ENCODE assay signal across 21 cellular contexts in genomic region chr12:23847857-23848256, GRCh38.
"Had no signal": no experiment of that assay in that cellular context is flagged by ENCODE, and none has a peak within 500 bp of the region (broad histone marks: within the 10 kb centered on the region; RNA-seq: fewer than 3 reads in every experiment).

No MANE protein-coding gene starts in this region.

- FAIRE-seq: colon, frontal cortex, keratinocyte had no signal

- H3K4me1 ChIP-seq: heart right ventricle, left lung, psoas muscle, tibial artery, upper lobe of left lung, uterus had no signal

- H3K4me1 Mint-ChIP-seq: nephron had no signal

- H3K36me3 ChIP-seq: heart right ventricle, left lung, tibial artery, upper lobe of left lung, uterus had no signal

- H3K4me3 Mint-ChIP-seq: dendritic cell treated with granulocyte-macrophage colony-stimulating factor and Interleukin-4, amounts not matched to agents 40 ng/mL and 50 ng/mL, for 4 days; effector memory CD8-positive, alpha-beta T cell; nephron had no signal

- H3K4me3 ChIP-seq: heart right ventricle, left lung, lung, psoas muscle, tibial artery, upper lobe of left lung, uterus had no signal

- ATAC-seq: effector memory CD8-positive, alpha-beta T cell; heart right ventricle; left lung; psoas muscle had no signal

- H3K9me3 Mint-ChIP-seq: dendritic cell treated with granulocyte-macrophage colony-stimulating factor and Interleukin-4, amounts not matched to agents 40 ng/mL and 50 ng/mL, for 4 days; effector memory CD8-positive, alpha-beta T cell; nephron had no signal

- H3K9me3 ChIP-seq: heart right ventricle, left lung, psoas muscle, tibial artery, upper lobe of left lung, uterus had no signal

- H3K27ac ChIP-seq: heart right ventricle, left lung, psoas muscle, tibial artery, upper lobe of left lung, uterus had no signal

- H3K27me3 ChIP-seq: heart right ventricle, left lung, tibial artery, upper lobe of left lung, uterus had no signal

- H3K27ac Mint-ChIP-seq: dendritic cell treated with granulocyte-macrophage colony-stimulating factor and Interleukin-4, amounts not matched to agents 40 ng/mL and 50 ng/mL, for 4 days; effector memory CD8-positive, alpha-beta T cell; nephron had no signal

- DNase-seq: cerebellar nuclear complex; effector memory CD8-positive, alpha-beta T cell; erythroblast; heart right ventricle; hypothalamus; left lung; mesenchymal stem cell; midbrain; psoas muscle; small intestine; stimulated activated CD4-positive, alpha-beta T cell treated with anti-CD3 and anti-CD28 coated beads, Interleukin-12 subunit alpha, Interleukin-12 subunit beta, amount 100 ng/mL, for 4 hours; stimulated activated naive CD4-positive, alpha-beta T cell treated with Interleukin-2 at 50 U/mL for 16 hours; tibial artery; upper lobe of left lung; uterus had no signal

- H3K27me3 Mint-ChIP-seq: dendritic cell treated with granulocyte-macrophage colony-stimulating factor and Interleukin-4, amounts not matched to agents 40 ng/mL and 50 ng/mL, for 4 days; effector memory CD8-positive, alpha-beta T cell had no signal
